12 cellular contexts compared by ENCODE assay signal in genomic region chr5:151923865-151924264, GRCh38. TPM values are rescaled to one million over a fixed set of nuclear protein-coding genes. Genes with fewer than 3 reads are reported as not detected.
DNase-seq lines count a peak whose midpoint lies in the region; ATAC-seq lines count a peak whose summit lies in the region.
"Had no signal": no experiment of that assay in that cellular context is flagged by ENCODE, and none has a peak within 500 bp of the region (broad histone marks: within the 10 kb centered on the region; RNA-seq: fewer than 3 reads in every experiment).

No MANE protein-coding gene starts in this region.

- CTCF ChIA-PET in T-cell (lab: Charles Lee), result no interaction called here

- in situ Hi-C loops in T47D (cut with HindIII; ENCODE audit: low pct_unique_long_range_greater_than_20kb, low sequenced_read_pairs), result no loop called here

- POLR2A ChIA-PET in T-cell (lab: Charles Lee), result no interaction called here

- DNase-seq in ELF-1 (ENCODE audit: low read depth, low spot score), result peak; percentile 60
- DNase-seq in NCI-H146 (lab: John Stamatoyannopoulos, UW), result peak; percentile 46
- DNase-seq in T47D (ENCODE audit: low read depth in 1 of 2, low spot score in 1 of 2), result peak; percentile 26 to 38
- DNase-seq in middle frontal gyrus (ENCODE audit: extremely low spot score, low spot score), result peak; percentile 64
- no peak for DNase-seq in NCI-H345 (lab: John Stamatoyannopoulos, UW)
- DNase-seq in T-cell, result no peak
- DNase-seq in sciatic nerve (ENCODE audit: low spot score), result no peak
- DNase-seq: amniotic stem cell, NCI-H1417 treated with DMSO at 0.1 percent for 48 hours had no signal

- intact Hi-C loops in sciatic nerve (cut with DNase I), result no loop called here

- ATAC-seq in GM21737 (IDR thresholded peaks at IDR 0.05; ENCODE audit: unreplicated experiment) (no peak), T-cell (replicated peaks in 1 of 4) (no peak), sciatic nerve (no peak)

- peaks cover 0 to 7% (median 3%) of the 10 kb centered on the region in 3 donors for H3K9me3 Mint-ChIP-seq in T-cell

- H3K27me3 Mint-ChIP-seq in T-cell, result peaks cover 34 to 37% of the 10 kb centered on the region in 2 donors

- no peak overlapping the region for H3K27ac Mint-ChIP-seq in T-cell

- no peak overlapping the region for H3K4me3 Mint-ChIP-seq in T-cell

- H3K36me3 Mint-ChIP-seq in T-cell, result no peaks in the 10 kb centered on the region

- H3K4me1 Mint-ChIP-seq in T-cell, result no peaks in the 10 kb centered on the region

RNA-seq across cellular contexts. Expression of gene GLRA1, which starts 0.8 kb away (rescaled TPM):
- not detected for total RNA-seq in T-cell
- not detected for total RNA-seq in sciatic nerve
- total RNA-seq: GM12878, skeletal muscle tissue had no signal

Comparison
In these comparisons a context has a peak if more than half of its experiments do, and no peak if none do; other contexts are left out.
1. DNase-seq: peak in ELF-1 (single experiment), NCI-H146 (single experiment), T47D (2 of 2) and middle frontal gyrus (single experiment); none in NCI-H345 (single experiment), T-cell (0 of 34) and sciatic nerve (single experiment).